ENCODE assay signal across 1 cellular context in the genomic region with DNA sequence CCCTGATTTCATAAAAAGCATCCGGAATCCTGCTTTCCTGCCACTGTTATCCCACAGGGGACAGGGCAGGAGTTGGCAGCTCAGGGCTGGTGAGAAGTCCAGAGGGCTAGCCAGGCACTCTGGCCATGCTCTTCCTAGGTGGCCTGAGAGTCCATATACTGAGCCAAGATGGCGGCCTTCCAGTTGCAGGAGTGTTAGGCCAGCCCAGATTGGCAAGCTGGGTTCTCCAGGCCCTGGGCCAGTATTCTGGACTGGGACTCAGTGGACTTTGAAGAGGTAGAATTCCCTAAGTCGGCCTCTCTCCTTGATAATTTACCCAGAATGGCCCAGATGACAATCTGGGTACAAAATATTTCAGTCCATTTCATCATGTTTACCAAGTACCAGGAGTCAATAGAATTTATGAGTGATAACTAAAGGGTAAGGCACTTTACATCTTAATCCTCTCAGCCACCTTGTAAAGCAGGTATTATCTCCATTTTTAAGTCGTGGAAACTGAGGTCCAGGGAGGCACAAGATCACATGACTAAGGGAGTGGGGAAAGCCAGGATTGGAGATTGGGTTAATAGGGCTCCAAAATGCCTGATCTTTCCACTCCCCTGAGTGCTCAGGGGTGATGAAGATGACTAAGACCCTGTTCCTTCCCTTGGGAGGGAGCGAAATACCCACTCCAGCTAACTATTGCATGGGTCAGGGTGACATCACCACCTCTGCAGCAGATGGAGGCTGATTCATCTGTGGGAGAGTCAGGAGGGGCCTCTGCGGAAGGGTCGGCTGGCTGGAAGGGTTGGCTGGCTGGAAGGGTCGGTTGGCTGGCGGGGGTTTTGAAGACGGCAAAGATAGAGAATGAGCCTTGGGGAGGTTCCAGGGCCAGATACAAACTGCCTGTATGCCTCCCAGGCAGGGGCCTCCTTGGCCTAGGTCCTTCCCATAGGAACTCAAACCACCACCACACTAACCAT.
TF ChIP-seq lines count a peak whose summit lies in the region.

No MANE protein-coding gene starts in this region.

TF ChIP-seq in K562, 482 proteins besides CTCF, POLR2A, EP300 and RAD21 (continued from another document and continues in another):
- peak in 1 of 2 experiments; percentile 36; a peak in 1 of 4 replicates for TF ChIP-seq FOXA3 (CRISPR knock-in tag; conservative IDR thresholded peaks at IDR 0.05 in 1 of 2, IDR thresholded peaks at IDR 0.05 in 1 of 2)
- TF ChIP-seq, protein P1, sequence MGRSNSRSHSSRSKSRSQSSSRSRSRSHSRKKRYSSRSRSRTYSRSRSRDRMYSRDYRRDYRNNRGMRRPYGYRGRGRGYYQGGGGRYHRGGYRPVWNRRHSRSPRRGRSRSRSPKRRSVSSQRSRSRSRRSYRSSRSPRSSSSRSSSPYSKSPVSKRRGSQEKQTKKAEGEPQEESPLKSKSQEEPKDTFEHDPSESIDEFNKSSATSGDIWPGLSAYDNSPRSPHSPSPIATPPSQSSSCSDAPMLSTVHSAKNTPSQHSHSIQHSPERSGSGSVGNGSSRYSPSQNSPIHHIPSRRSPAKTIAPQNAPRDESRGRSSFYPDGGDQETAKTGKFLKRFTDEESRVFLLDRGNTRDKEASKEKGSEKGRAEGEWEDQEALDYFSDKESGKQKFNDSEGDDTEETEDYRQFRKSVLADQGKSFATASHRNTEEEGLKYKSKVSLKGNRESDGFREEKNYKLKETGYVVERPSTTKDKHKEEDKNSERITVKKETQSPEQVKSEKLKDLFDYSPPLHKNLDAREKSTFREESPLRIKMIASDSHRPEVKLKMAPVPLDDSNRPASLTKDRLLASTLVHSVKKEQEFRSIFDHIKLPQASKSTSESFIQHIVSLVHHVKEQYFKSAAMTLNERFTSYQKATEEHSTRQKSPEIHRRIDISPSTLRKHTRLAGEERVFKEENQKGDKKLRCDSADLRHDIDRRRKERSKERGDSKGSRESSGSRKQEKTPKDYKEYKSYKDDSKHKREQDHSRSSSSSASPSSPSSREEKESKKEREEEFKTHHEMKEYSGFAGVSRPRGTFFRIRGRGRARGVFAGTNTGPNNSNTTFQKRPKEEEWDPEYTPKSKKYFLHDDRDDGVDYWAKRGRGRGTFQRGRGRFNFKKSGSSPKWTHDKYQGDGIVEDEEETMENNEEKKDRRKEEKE (IDR thresholded peaks at IDR 0.05; ENCODE audit: borderline replicate concordance in 1 of 2, control insufficient read depth in 1 of 2, low read depth in 2 of 2, low read length in 1 of 2) = no peak
- TF ChIP-seq POLR2B (IDR thresholded peaks at IDR 0.05; ENCODE audit: low read depth, partially characterized antibody) = no peak
- TF ChIP-seq, protein P2, sequence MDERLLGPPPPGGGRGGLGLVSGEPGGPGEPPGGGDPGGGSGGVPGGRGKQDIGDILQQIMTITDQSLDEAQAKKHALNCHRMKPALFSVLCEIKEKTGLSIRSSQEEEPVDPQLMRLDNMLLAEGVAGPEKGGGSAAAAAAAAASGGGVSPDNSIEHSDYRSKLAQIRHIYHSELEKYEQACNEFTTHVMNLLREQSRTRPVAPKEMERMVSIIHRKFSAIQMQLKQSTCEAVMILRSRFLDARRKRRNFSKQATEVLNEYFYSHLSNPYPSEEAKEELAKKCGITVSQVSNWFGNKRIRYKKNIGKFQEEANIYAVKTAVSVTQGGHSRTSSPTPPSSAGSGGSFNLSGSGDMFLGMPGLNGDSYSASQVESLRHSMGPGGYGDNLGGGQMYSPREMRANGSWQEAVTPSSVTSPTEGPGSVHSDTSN (CRISPR knock-in tag; IDR thresholded peaks at IDR 0.05; ENCODE audit: low read depth) = no peak
- TF ChIP-seq, protein P2 (tag; conservative IDR thresholded peaks at IDR 0.05; ENCODE audit: low read depth) = 0 out of 2 replicates have a peak, but pooled peaks have one; percentile 12
- no peak for TF ChIP-seq KAT2B (IDR thresholded peaks at IDR 0.05; ENCODE audit: low read depth, low read length)
- no peak for TF ChIP-seq CBX5 (IDR thresholded peaks at IDR 0.05; ENCODE audit: borderline replicate concordance, low read depth)
- peak; percentile 50 for TF ChIP-seq TAF9B (IDR thresholded peaks at IDR 0.05; ENCODE audit: partially characterized antibody)
- no peak for TF ChIP-seq EWSR1 (IDR thresholded peaks at IDR 0.05; ENCODE audit: borderline replicate concordance, low read depth, partially characterized antibody)
- peak; percentile 71; the same call in 1 of the 2 replicates for TF ChIP-seq DMBX1 (CRISPR knock-in tag; IDR thresholded peaks at IDR 0.05; ENCODE audit: borderline replicate concordance)
- TF ChIP-seq, protein P3, sequence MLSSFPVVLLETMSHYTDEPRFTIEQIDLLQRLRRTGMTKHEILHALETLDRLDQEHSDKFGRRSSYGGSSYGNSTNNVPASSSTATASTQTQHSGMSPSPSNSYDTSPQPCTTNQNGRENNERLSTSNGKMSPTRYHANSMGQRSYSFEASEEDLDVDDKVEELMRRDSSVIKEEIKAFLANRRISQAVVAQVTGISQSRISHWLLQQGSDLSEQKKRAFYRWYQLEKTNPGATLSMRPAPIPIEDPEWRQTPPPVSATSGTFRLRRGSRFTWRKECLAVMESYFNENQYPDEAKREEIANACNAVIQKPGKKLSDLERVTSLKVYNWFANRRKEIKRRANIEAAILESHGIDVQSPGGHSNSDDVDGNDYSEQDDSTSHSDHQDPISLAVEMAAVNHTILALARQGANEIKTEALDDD (IDR thresholded peaks at IDR 0.05) = peak; percentile 22; the same call in 1 of the 2 replicates
- TF ChIP-seq CHD4 (IDR thresholded peaks at IDR 0.05; ENCODE audit: insufficient read depth, insufficient replicate concordance, low read depth, low read length, poor library complexity, severe bottlenecking) = no peak
- no peak for TF ChIP-seq RBFOX2 (IDR thresholded peaks at IDR 0.05; ENCODE audit: low read depth, low read length)
- no peak for TF ChIP-seq ZNF253 (CRISPR knock-in tag; conservative IDR thresholded peaks at IDR 0.05)
- TF ChIP-seq JUN (IDR thresholded peaks at IDR 0.05; ENCODE audit: borderline replicate concordance, low read depth, low read length) = peak; percentile 95
- TF ChIP-seq JUN (CRISPR knock-in tag; IDR thresholded peaks at IDR 0.05; ENCODE audit: borderline replicate concordance) = peak; percentile 97
- no peak for TF ChIP-seq COPS2 (conservative IDR thresholded peaks at IDR 0.05)
- TF ChIP-seq ZFP1 (CRISPR knock-in tag; IDR thresholded peaks at IDR 0.05) = no peak
- peak; percentile 57 to 72; a peak in 2 of 4 replicates for TF ChIP-seq TRIM24 (IDR thresholded peaks at IDR 0.05)
- TF ChIP-seq PRPF4 (IDR thresholded peaks at IDR 0.05; ENCODE audit: insufficient read depth, low read depth, low read length, poor library complexity, severe bottlenecking) = no peak
- TF ChIP-seq CBX2 (IDR thresholded peaks at IDR 0.05; ENCODE audit: insufficient read depth, low read length, poor library complexity, severe bottlenecking) = no peak
- TF ChIP-seq, protein P4, sequence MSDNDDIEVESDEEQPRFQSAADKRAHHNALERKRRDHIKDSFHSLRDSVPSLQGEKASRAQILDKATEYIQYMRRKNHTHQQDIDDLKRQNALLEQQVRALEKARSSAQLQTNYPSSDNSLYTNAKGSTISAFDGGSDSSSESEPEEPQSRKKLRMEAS (CRISPR knock-in tag; IDR thresholded peaks at IDR 0.05) = no peak
- TF ChIP-seq, protein P5, sequence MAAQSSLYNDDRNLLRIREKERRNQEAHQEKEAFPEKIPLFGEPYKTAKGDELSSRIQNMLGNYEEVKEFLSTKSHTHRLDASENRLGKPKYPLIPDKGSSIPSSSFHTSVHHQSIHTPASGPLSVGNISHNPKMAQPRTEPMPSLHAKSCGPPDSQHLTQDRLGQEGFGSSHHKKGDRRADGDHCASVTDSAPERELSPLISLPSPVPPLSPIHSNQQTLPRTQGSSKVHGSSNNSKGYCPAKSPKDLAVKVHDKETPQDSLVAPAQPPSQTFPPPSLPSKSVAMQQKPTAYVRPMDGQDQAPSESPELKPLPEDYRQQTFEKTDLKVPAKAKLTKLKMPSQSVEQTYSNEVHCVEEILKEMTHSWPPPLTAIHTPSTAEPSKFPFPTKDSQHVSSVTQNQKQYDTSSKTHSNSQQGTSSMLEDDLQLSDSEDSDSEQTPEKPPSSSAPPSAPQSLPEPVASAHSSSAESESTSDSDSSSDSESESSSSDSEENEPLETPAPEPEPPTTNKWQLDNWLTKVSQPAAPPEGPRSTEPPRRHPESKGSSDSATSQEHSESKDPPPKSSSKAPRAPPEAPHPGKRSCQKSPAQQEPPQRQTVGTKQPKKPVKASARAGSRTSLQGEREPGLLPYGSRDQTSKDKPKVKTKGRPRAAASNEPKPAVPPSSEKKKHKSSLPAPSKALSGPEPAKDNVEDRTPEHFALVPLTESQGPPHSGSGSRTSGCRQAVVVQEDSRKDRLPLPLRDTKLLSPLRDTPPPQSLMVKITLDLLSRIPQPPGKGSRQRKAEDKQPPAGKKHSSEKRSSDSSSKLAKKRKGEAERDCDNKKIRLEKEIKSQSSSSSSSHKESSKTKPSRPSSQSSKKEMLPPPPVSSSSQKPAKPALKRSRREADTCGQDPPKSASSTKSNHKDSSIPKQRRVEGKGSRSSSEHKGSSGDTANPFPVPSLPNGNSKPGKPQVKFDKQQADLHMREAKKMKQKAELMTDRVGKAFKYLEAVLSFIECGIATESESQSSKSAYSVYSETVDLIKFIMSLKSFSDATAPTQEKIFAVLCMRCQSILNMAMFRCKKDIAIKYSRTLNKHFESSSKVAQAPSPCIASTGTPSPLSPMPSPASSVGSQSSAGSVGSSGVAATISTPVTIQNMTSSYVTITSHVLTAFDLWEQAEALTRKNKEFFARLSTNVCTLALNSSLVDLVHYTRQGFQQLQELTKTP (IDR thresholded peaks at IDR 0.05; ENCODE audit: low read depth in 1 of 2, partially characterized antibody in 2 of 2) = peak in 1 of 2 experiments; percentile 53
- TF ChIP-seq ZNF586 (CRISPR knock-in tag; conservative IDR thresholded peaks at IDR 0.05) = no peak
- no peak for TF ChIP-seq BHLHE40 (IDR thresholded peaks at IDR 0.05; ENCODE audit: low read length)
- TF ChIP-seq ZNF197 (CRISPR knock-in tag; IDR thresholded peaks at IDR 0.05; ENCODE audit: low read depth) = no peak
- TF ChIP-seq KDM2B (CRISPR knock-in tag; IDR thresholded peaks at IDR 0.05) = no peak
- TF ChIP-seq CTBP1 (IDR thresholded peaks at IDR 0.05; ENCODE audit: borderline replicate concordance) = peak; percentile 58; the same call in 1 of the 2 replicates
- no peak; the same call in 1 of the 2 replicates for TF ChIP-seq SMAD3 (CRISPR knock-in tag; conservative IDR thresholded peaks at IDR 0.05)
- no peak for TF ChIP-seq SAFB (IDR thresholded peaks at IDR 0.05; ENCODE audit: borderline replicate concordance, low read depth, low read length)
- TF ChIP-seq, protein P6, sequence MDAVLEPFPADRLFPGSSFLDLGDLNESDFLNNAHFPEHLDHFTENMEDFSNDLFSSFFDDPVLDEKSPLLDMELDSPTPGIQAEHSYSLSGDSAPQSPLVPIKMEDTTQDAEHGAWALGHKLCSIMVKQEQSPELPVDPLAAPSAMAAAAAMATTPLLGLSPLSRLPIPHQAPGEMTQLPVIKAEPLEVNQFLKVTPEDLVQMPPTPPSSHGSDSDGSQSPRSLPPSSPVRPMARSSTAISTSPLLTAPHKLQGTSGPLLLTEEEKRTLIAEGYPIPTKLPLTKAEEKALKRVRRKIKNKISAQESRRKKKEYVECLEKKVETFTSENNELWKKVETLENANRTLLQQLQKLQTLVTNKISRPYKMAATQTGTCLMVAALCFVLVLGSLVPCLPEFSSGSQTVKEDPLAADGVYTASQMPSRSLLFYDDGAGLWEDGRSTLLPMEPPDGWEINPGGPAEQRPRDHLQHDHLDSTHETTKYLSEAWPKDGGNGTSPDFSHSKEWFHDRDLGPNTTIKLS (IDR thresholded peaks at IDR 0.05; ENCODE audit: borderline replicate concordance, low read depth) = no peak
- no peak for TF ChIP-seq NCOR1 (IDR thresholded peaks at IDR 0.05)
- TF ChIP-seq, protein P7, sequence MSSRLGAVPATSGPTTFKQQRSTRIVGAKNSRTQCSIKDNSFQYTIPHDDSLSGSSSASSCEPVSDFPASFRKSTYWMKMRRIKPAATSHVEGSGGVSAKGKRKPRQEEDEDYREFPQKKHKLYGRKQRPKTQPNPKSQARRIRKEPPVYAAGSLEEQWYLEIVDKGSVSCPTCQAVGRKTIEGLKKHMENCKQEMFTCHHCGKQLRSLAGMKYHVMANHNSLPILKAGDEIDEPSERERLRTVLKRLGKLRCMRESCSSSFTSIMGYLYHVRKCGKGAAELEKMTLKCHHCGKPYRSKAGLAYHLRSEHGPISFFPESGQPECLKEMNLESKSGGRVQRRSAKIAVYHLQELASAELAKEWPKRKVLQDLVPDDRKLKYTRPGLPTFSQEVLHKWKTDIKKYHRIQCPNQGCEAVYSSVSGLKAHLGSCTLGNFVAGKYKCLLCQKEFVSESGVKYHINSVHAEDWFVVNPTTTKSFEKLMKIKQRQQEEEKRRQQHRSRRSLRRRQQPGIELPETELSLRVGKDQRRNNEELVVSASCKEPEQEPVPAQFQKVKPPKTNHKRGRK (tag; IDR thresholded peaks at IDR 0.05) = no peak
- TF ChIP-seq SIX5 (IDR thresholded peaks at IDR 0.05; ENCODE audit: borderline replicate concordance in 1 of 2, insufficient read depth in 1 of 2, low read depth in 1 of 2, low read length in 2 of 2) = no peak
- no peak for TF ChIP-seq ZNF444 (CRISPR knock-in tag; IDR thresholded peaks at IDR 0.05)
- TF ChIP-seq, protein P8, sequence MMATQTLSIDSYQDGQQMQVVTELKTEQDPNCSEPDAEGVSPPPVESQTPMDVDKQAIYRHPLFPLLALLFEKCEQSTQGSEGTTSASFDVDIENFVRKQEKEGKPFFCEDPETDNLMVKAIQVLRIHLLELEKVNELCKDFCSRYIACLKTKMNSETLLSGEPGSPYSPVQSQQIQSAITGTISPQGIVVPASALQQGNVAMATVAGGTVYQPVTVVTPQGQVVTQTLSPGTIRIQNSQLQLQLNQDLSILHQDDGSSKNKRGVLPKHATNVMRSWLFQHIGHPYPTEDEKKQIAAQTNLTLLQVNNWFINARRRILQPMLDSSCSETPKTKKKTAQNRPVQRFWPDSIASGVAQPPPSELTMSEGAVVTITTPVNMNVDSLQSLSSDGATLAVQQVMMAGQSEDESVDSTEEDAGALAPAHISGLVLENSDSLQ (IDR thresholded peaks at IDR 0.05) = no peak
- TF ChIP-seq FOXJ3 (CRISPR knock-in tag; IDR thresholded peaks at IDR 0.05) = no peak
- no peak for TF ChIP-seq MAZ (CRISPR knock-in tag; conservative IDR thresholded peaks at IDR 0.05 in 1 of 2, IDR thresholded peaks at IDR 0.05 in 1 of 2)
- TF ChIP-seq TGIF2 (CRISPR knock-in tag; IDR thresholded peaks at IDR 0.05) = no peak
